1 cellular context compared by ENCODE assay signal in genomic region chr2:110695146-110695898, GRCh38.
A peak's percentile ranks its signal among the peaks of the same experiment; 100 is the strongest.
TF ChIP-seq lines count a peak whose summit lies in the region.

No MANE protein-coding gene starts in this region.

TF ChIP-seq in GM12878, 131 proteins besides CTCF, POLR2A, EP300 and RAD21 (continued from another document):
- 0 out of 2 replicates have a peak, but pooled peaks have one; percentile 32 for TF ChIP-seq MLLT1 (IDR thresholded peaks at IDR 0.05)
- TF ChIP-seq MEF2B (IDR thresholded peaks at IDR 0.05; ENCODE audit: partially characterized antibody, poor library complexity, severe bottlenecking) = peak; percentile 44
- peak; percentile 40 for TF ChIP-seq IKZF1 (conservative IDR thresholded peaks at IDR 0.05)
